In genomic region chr7:106870983-106871410, GRCh38 we compare ENCODE assay signal across 10 cellular contexts. TPM values are rescaled to one million over a fixed set of nuclear protein-coding genes. Genes with fewer than 3 reads are reported as not detected.
A peak's percentile ranks its signal among the peaks of the same experiment; 100 is the strongest.
DNase-seq lines count a peak whose midpoint lies in the region; ATAC-seq and TF ChIP-seq lines count a peak whose summit lies in the region.
"Had no signal": no experiment of that assay in that cellular context is flagged by ENCODE, and none has a peak within 500 bp of the region (broad histone marks: within the 10 kb centered on the region; RNA-seq: fewer than 3 reads in every experiment).

No MANE protein-coding gene starts in this region.

- H3K9me3 Mint-ChIP-seq in activated T-cell treated with anti-CD3 and anti-CD28 coated beads, Interleukin-2, amount 50 U/mL, for 4 hours = peaks cover 9% of the 10 kb centered on the region
- H3K9me3 Mint-ChIP-seq in T-helper 2 cell treated with Interferon-gamma antibody and Interleukin-4, amounts not matched to agents 5 μg/mL and 100 μg/mL, for 36 hours = peaks cover 6% of the 10 kb centered on the region
- peaks cover 4% of the 10 kb centered on the region for H3K9me3 Mint-ChIP-seq in stimulated activated naive CD8-positive, alpha-beta T cell treated with anti-CD3 and anti-CD28 coated beads, Interleukin-15, Interleukin-2, amounts not matched to agents 100 ng/mL and 50 ng/mL, for 24 hours

- WGBS in esophagus muscularis mucosa = 81% methylated on average over 1 of the region's 1 CpG

- peak overlapping the region; percentile 56 for H3K4me3 Mint-ChIP-seq in activated T-cell treated with anti-CD3 and anti-CD28 coated beads, Interleukin-2, amount 50 U/mL, for 4 hours
- H3K4me3 Mint-ChIP-seq in T-helper 2 cell treated with Interferon-gamma antibody and Interleukin-4, amounts not matched to agents 5 μg/mL and 100 μg/mL, for 36 hours = peak overlapping the region; percentile 64
- H3K4me3 Mint-ChIP-seq in stimulated activated naive CD8-positive, alpha-beta T cell treated with anti-CD3 and anti-CD28 coated beads, Interleukin-15, Interleukin-2, amounts not matched to agents 100 ng/mL and 50 ng/mL, for 24 hours = peak overlapping the region; percentile 70

- no peak overlapping the region for H3K27ac ChIP-seq in esophagus muscularis mucosa (replicated peaks in 1 of 4)
- H3K27ac ChIP-seq: VCaP had no signal

- no peak for TF ChIP-seq EP300 in esophagus muscularis mucosa (IDR thresholded peaks at IDR 0.05)

- TF ChIP-seq POLR2A in esophagus muscularis mucosa (IDR thresholded peaks at IDR 0.05; ENCODE audit: low read depth) = no peak

- no peaks in the 10 kb centered on the region for H3K9me3 ChIP-seq in esophagus muscularis mucosa

- H3K36me3 Mint-ChIP-seq in activated T-cell treated with anti-CD3 and anti-CD28 coated beads, Interleukin-2, amount 50 U/mL, for 4 hours (ENCODE audit: insufficient read depth) = peaks cover 71% of the 10 kb centered on the region
- peaks cover 84% of the 10 kb centered on the region for H3K36me3 Mint-ChIP-seq in T-helper 2 cell treated with Interferon-gamma antibody and Interleukin-4, amounts not matched to agents 5 μg/mL and 100 μg/mL, for 36 hours (ENCODE audit: low read depth)
- peaks cover 82% of the 10 kb centered on the region for H3K36me3 Mint-ChIP-seq in stimulated activated naive CD8-positive, alpha-beta T cell treated with anti-CD3 and anti-CD28 coated beads, Interleukin-15, Interleukin-2, amounts not matched to agents 100 ng/mL and 50 ng/mL, for 24 hours (ENCODE audit: low read depth)

- H3K4me3 ChIP-seq in esophagus muscularis mucosa = no peak overlapping the region
- H3K4me3 ChIP-seq: lung had no signal

- intact Hi-C loops in esophagus muscularis mucosa (cut with DNase I) = no loop called here

- H3K27ac Mint-ChIP-seq in T-helper 2 cell treated with Interferon-gamma antibody and Interleukin-4, amounts not matched to agents 5 μg/mL and 100 μg/mL, for 36 hours = peak overlapping the region; percentile 33
- peak overlapping the region; percentile 62 for H3K27ac Mint-ChIP-seq in stimulated activated naive CD8-positive, alpha-beta T cell treated with anti-CD3 and anti-CD28 coated beads, Interleukin-15, Interleukin-2, amounts not matched to agents 100 ng/mL and 50 ng/mL, for 24 hours

- DNase-seq in activated T-cell treated with anti-CD3 and anti-CD28 coated beads, Interleukin-2, amount 50 U/mL, for 4 hours = no peak
- no peak for DNase-seq in activated T-cell treated with anti-CD3 and anti-CD28 coated beads, Interleukin-2, amount 50 U/mL, for 1 hour
- DNase-seq in T-helper 2 cell treated with Interferon-gamma antibody and Interleukin-4, amounts not matched to agents 5 μg/mL and 100 μg/mL, for 36 hours (ENCODE audit: low spot score) = no peak
- no peak for DNase-seq in GM03348 (ENCODE audit: low spot score)
- no peak for DNase-seq in esophagus muscularis mucosa (ENCODE audit: extremely low spot score)
- no peak for DNase-seq in A172 (ENCODE audit: low spot score)

- H3K27me3 ChIP-seq in esophagus muscularis mucosa = no peaks in the 10 kb centered on the region

- TF ChIP-seq CTCF in esophagus muscularis mucosa (IDR thresholded peaks at IDR 0.05) = no peak

- H3K36me3 ChIP-seq in esophagus muscularis mucosa = peaks cover 0 to 6% (median 3%) of the 10 kb centered on the region in 4 donors

- peaks cover 0 to 6% (median 0%) of the 10 kb centered on the region in 4 donors for H3K4me1 ChIP-seq in esophagus muscularis mucosa

- H3K27me3 Mint-ChIP-seq in activated T-cell treated with anti-CD3 and anti-CD28 coated beads, Interleukin-2, amount 50 U/mL, for 4 hours (ENCODE audit: low read depth) = no peaks in the 10 kb centered on the region
- no peaks in the 10 kb centered on the region for H3K27me3 Mint-ChIP-seq in T-helper 2 cell treated with Interferon-gamma antibody and Interleukin-4, amounts not matched to agents 5 μg/mL and 100 μg/mL, for 36 hours (ENCODE audit: low read depth)
- H3K27me3 Mint-ChIP-seq in stimulated activated naive CD8-positive, alpha-beta T cell treated with anti-CD3 and anti-CD28 coated beads, Interleukin-15, Interleukin-2, amounts not matched to agents 100 ng/mL and 50 ng/mL, for 24 hours = no peaks in the 10 kb centered on the region

- ATAC-seq in activated T-cell treated with anti-CD3 and anti-CD28 coated beads, Interleukin-2, amount 50 U/mL, for 4 hours = peak; percentile 73 to 78
- ATAC-seq in HG03045 (IDR thresholded peaks at IDR 0.05; ENCODE audit: unreplicated experiment) = peak; percentile 89

- peaks cover 81% of the 10 kb centered on the region for H3K4me1 Mint-ChIP-seq in activated T-cell treated with anti-CD3 and anti-CD28 coated beads, Interleukin-2, amount 50 U/mL, for 4 hours (ENCODE audit: low read depth)
- H3K4me1 Mint-ChIP-seq in T-helper 2 cell treated with Interferon-gamma antibody and Interleukin-4, amounts not matched to agents 5 μg/mL and 100 μg/mL, for 36 hours (ENCODE audit: low read depth) = peaks cover 52% of the 10 kb centered on the region
- H3K4me1 Mint-ChIP-seq in stimulated activated naive CD8-positive, alpha-beta T cell treated with anti-CD3 and anti-CD28 coated beads, Interleukin-15, Interleukin-2, amounts not matched to agents 100 ng/mL and 50 ng/mL, for 24 hours (ENCODE audit: low read depth) = peaks cover 80% of the 10 kb centered on the region

RNA-seq across cellular contexts. Expression of gene PIK3CG, which starts 5.9 kb away (rescaled TPM):
- 10 to 100 TPM; 12.7 to 19.7 (median 18.4) TPM for total RNA-seq in activated T-cell treated with anti-CD3 and anti-CD28 coated beads, Interleukin-2, amount 50 U/mL, for 4 hours
- 1 to 10 TPM; 1.8 to 3.8 (median 2.7) TPM for total RNA-seq in esophagus muscularis mucosa
- total RNA-seq in A172 (2014; rRNA removed; shearing (Covaris generic)) = 4.7 and 5.4 TPM in 2 replicates
